Comparison of ENCODE assay signal across 8 cellular contexts in genomic region chr17:75182569-75183436, GRCh38. TPM values are rescaled to one million over a fixed set of nuclear protein-coding genes. Genes with fewer than 3 reads are reported as not detected.
DNase-seq lines count a peak whose midpoint lies in the region; TF ChIP-seq lines count a peak whose summit lies in the region.

TSS of gene SUMO2 (minus strand) at chr17:75182959. CDS start at chr17:75182834, 125 bp downstream.

- H3K4me1 ChIP-seq in H9 (ENCODE audit: insufficient read depth, low read length) (no peaks in the 10 kb centered on the region), stomach (peaks cover 18 to 38% (median 29%) of the 10 kb centered on the region in 4 donors)

- no peak within 1 kb of the TSS for H3K56ac ChIP-seq in H9 (ENCODE audit: insufficient read length, low read depth, low read length)

- H3K14ac ChIP-seq in H9 (ENCODE audit: insufficient read depth, low read length): peak within 1 kb of the TSS; percentile 92

- H3K36me3 ChIP-seq in MG63: peaks cover 39% of the 10 kb centered on the region
- peaks cover 9 to 28% (median 23%) of the 10 kb centered on the region in 4 donors for H3K36me3 ChIP-seq in stomach

- H2AFZ ChIP-seq in H9 (ENCODE audit: low read length): no peak within 1 kb of the TSS

- DNase-seq in G401 (ENCODE audit: low spot score): peak; percentile 89
- peak; percentile 97 for DNase-seq in H9
- DNase-seq in MG63: peak; percentile 93
- peak; percentile 89 to 91 for DNase-seq in SHP77 (lab: John Stamatoyannopoulos, UW)
- DNase-seq in activated gamma-delta T cell (lab: John Stamatoyannopoulos, UW): peak; percentile 95
- peak; percentile 96 for DNase-seq in fibroblast of villous mesenchyme (ENCODE audit: low read depth)
- peak; percentile 92 for DNase-seq in neural crest cell (ENCODE audit: low read depth, low spot score)
- DNase-seq in stomach: peak; percentile 97

- H3K27me3 ChIP-seq in H9 (ENCODE audit: insufficient read depth, low read length) (no peaks in the 10 kb centered on the region), MG63 (no peaks in the 10 kb centered on the region), stomach (no peaks in the 10 kb centered on the region)

- no peak within 1 kb of the TSS for H2BK5ac ChIP-seq in H9 (ENCODE audit: insufficient read length, low read length)

- intact Hi-C loops in stomach (cut with DNase I; ENCODE audit: low total_unique reads): no loop called here

- no peaks in the 10 kb centered on the region for H3K9me3 ChIP-seq in H9 (ENCODE audit: control insufficient read depth, low read depth, low read length)
- H3K9me3 ChIP-seq in MG63: no peaks in the 10 kb centered on the region
- no peaks in the 10 kb centered on the region for H3K9me3 ChIP-seq in stomach

- peaks cover 19 to 39% (median 39%) of the 10 kb centered on the region in 3 experiments for H3K36me3 Mint-ChIP-seq in H9 (ENCODE audit: insufficient read depth in 1 of 3, low read depth in 3 of 3)
- peaks cover 18% of the 10 kb centered on the region for H3K36me3 Mint-ChIP-seq in neural crest cell (ENCODE audit: low read depth)

- no peak within 1 kb of the TSS for H2BK15ac ChIP-seq in H9 (ENCODE audit: low read depth, low read length)

- in situ Hi-C loops in G401 (cut with HindIII; ENCODE audit: low sequenced_read_pairs): no loop called here

- H3K79me1 ChIP-seq in H9 (ENCODE audit: insufficient read depth, low read depth, low read length, poor library complexity, severe bottlenecking): peaks cover 6% of the 10 kb centered on the region

- no peak within 1 kb of the TSS for H2BK120ac ChIP-seq in H9 (ENCODE audit: low read depth, low read length, poor library complexity, severe bottlenecking)

- H3K79me2 ChIP-seq in H9 (ENCODE audit: insufficient read depth, low read length): peaks cover 38% of the 10 kb centered on the region

- H2BK12ac ChIP-seq in H9 (ENCODE audit: insufficient read length, low read depth, low read length): no peak within 1 kb of the TSS

- H3K4me2 ChIP-seq in H9 (ENCODE audit: insufficient read depth, insufficient read length, low read length): peak within 1 kb of the TSS; percentile 80

- peak within 1 kb of the TSS; percentile 95 for H3K9ac ChIP-seq in H9 (ENCODE audit: extremely low read depth, insufficient read length, low read length)

- H3K23ac ChIP-seq in H9 (ENCODE audit: insufficient read length, low read depth, low read length): no peak within 1 kb of the TSS

- H3K27me3 Mint-ChIP-seq in H9 (ENCODE audit: low read depth) (no peaks in the 10 kb centered on the region; the same call in 1 of the 2 replicates), neural crest cell (ENCODE audit: low read depth) (no peaks in the 10 kb centered on the region)

- peak within 1 kb of the TSS; percentile 99 for H4K91ac ChIP-seq in H9 (ENCODE audit: insufficient read length, low read depth, low read length)

- H3K4me3 ChIP-seq in MG63 (peak within 1 kb of the TSS; percentile 84), fibroblast of villous mesenchyme (ENCODE audit: low read depth, low read length) (peak within 1 kb of the TSS; percentile 98), stomach (peak within 1 kb of the TSS; percentile 89 to 99 (median 97))

- H2BK20ac ChIP-seq in H9 (ENCODE audit: low read depth, low read length, poor library complexity, severe bottlenecking): no peak within 1 kb of the TSS

- no peak within 1 kb of the TSS for H2AK5ac ChIP-seq in H9 (ENCODE audit: insufficient read length, low read length)

- no peak within 1 kb of the TSS for H3T11ph ChIP-seq in H9 (ENCODE audit: low read length)

- H3K27ac Mint-ChIP-seq in H9 (peak within 1 kb of the TSS; percentile 96 to 99 (median 98)), neural crest cell (ENCODE audit: unreplicated experiment) (peak within 1 kb of the TSS; percentile 96)

- peak in 1 of 4 donors; percentile 56 for TF ChIP-seq POLR2A in stomach (IDR thresholded peaks at IDR 0.05)

- H3K4me1 Mint-ChIP-seq in H9: peaks cover 12 to 29% of the 10 kb centered on the region in 2 experiments
- H3K4me1 Mint-ChIP-seq in neural crest cell: peaks cover 28% of the 10 kb centered on the region

- peak within 1 kb of the TSS; percentile 88 to 89 for H3K4me3 Mint-ChIP-seq in H9
- peak within 1 kb of the TSS; percentile 88 for H3K4me3 Mint-ChIP-seq in neural crest cell

- H3K4ac ChIP-seq in H9 (ENCODE audit: low read depth, low read length): no peak within 1 kb of the TSS; the same call in 1 of the 2 replicates

- no peak for TF ChIP-seq EP300 in stomach (IDR thresholded peaks at IDR 0.05)

- peak within 1 kb of the TSS; percentile 80 for H3K18ac ChIP-seq in H9 (ENCODE audit: insufficient read length, low read depth, low read length)

- TF ChIP-seq CTCF in H9 (conservative IDR thresholded peaks at IDR 0.05) (no peak), fibroblast of villous mesenchyme (IDR thresholded peaks at IDR 0.05; ENCODE audit: insufficient read depth, low read depth, low read length) (peak; percentile 40), neural crest cell (conservative IDR thresholded peaks at IDR 0.05) (peak; percentile 40), stomach (IDR thresholded peaks at IDR 0.05) (peak in 2 of 7 experiments; percentile 20 to 32)

- H3K27ac ChIP-seq in H9 (ENCODE audit: insufficient read length, low read depth, low read length) (peak within 1 kb of the TSS; percentile 22), stomach (peak within 1 kb of the TSS; percentile 98 to 100 (median 100))

- H3K9me3 Mint-ChIP-seq in H9: no peaks in the 10 kb centered on the region
- H3K9me3 Mint-ChIP-seq in neural crest cell: peaks cover 4% of the 10 kb centered on the region

- no peaks in the 10 kb centered on the region for H4K20me1 ChIP-seq in H9 (ENCODE audit: control insufficient read depth, insufficient read depth, insufficient read length)

- H3K23me2 ChIP-seq in H9 (ENCODE audit: insufficient read length, low read depth, low read length, poor library complexity, severe bottlenecking): peaks cover 10% of the 10 kb centered on the region

- H4K5ac ChIP-seq in H9 (ENCODE audit: insufficient read length, low read depth, low read length): no peak within 1 kb of the TSS

- no CpG with 5 or more reads among the region's 92 CpGs for WGBS in H9 (ENCODE audit: extremely low coverage, insufficient read length, low lambda C conversion rate)
- WGBS in stomach, 5 donors: 1 to 2% (median 2%) methylated on average over 42 to 92 of the region's 92 CpGs

- no peak within 1 kb of the TSS for H4K8ac ChIP-seq in H9 (replicated peaks; ENCODE audit: insufficient read length, low read depth, low read length)

RNA-seq across cellular contexts. Expression of gene SUMO2, which starts in this region (rescaled TPM):
- total RNA-seq in G401 (2014; rRNA removed; shearing (Covaris generic)): 142 and 183 TPM in 2 replicates
- total RNA-seq in H9 (2021) (813 and 824 TPM in 2 replicates), fibroblast of villous mesenchyme (79.2 and 124 TPM in 2 replicates), neural crest cell (773 and 776 TPM in 2 replicates), stomach (10 to 100 TPM; 10.7 to 88.1 (median 53.6) TPM)
- 145 and 181 TPM in 2 replicates for total RNA-seq in MG63 (2014; rRNA removed; shearing (Covaris generic); ENCODE audit: low replicate concordance)
- 100 to 1,000 TPM in 2 of 3 donors, 10 to 100 TPM in 1; 66.0 to 141 (median 130) TPM for polyA plus RNA-seq in stomach

Comparison
In these comparisons a context has a peak if more than half of its experiments do, and no peak if none do; other contexts are left out.
1. Peak in every context shown above with its lines: DNase-seq, H3K4me3 ChIP-seq and H3K27ac ChIP-seq.